In genomic region chr12:8789341-8790013, GRCh38 we compare ENCODE assay signal across 1 cellular context.
A peak's percentile ranks its signal among the peaks of the same experiment; 100 is the strongest.
TF ChIP-seq lines count a peak whose summit lies in the region.

No MANE protein-coding gene starts in this region.

TF ChIP-seq in H1, 55 proteins besides CTCF, POLR2A, EP300 and RAD21:
- TF ChIP-seq POLR2AphosphoS5 (IDR thresholded peaks at IDR 0.05; ENCODE audit: low read depth, low read length) (peak; percentile 63), TAF7 (optimal IDR thresholded peaks at IDR 0.05; ENCODE audit: borderline replicate concordance, low read depth, low read length) (peak; percentile 9)
TF ChIP-seq in H1: peak in this region for 2; not testable (repeated sequence) for 53.
